Comparison of ENCODE assay signal across 33 cellular contexts in genomic region chr10:49290607-49291006, GRCh38. TPM values are rescaled to one million over a fixed set of nuclear protein-coding genes. Genes with fewer than 3 reads are reported as not detected.
"Had no signal": no experiment of that assay in that cellular context is flagged by ENCODE, and none has a peak within 500 bp of the region (broad histone marks: within the 10 kb centered on the region; RNA-seq: fewer than 3 reads in every experiment).

No MANE protein-coding gene starts in this region.

- H3K9me3 ChIP-seq: breast epithelium, right lobe of liver, thoracic aorta, tibial nerve, upper lobe of right lung, uterus had no signal

- H3K4me3 ChIP-seq: breast epithelium, hepatocyte, right lobe of liver, thoracic aorta, tibial nerve, upper lobe of right lung, uterus had no signal

- H3K27me3 ChIP-seq: breast epithelium, foreskin keratinocyte, hepatocyte, right lobe of liver, tibial nerve, upper lobe of right lung, uterus had no signal

- H3K27ac ChIP-seq: breast epithelium, foreskin keratinocyte, hepatocyte, right lobe of liver, thoracic aorta, tibial nerve, upper lobe of right lung, uterus had no signal

- ATAC-seq: effector memory CD8-positive, alpha-beta T cell; foreskin keratinocyte; naive thymus-derived CD4-positive, alpha-beta T cell; right lobe of liver; stimulated activated naive CD8-positive, alpha-beta T cell treated with anti-CD3 and anti-CD28 coated beads, Interleukin-15, amount 100 ng/mL, for 72 hours; upper lobe of right lung had no signal

- H3K36me3 ChIP-seq: breast epithelium, right lobe of liver, thoracic aorta, tibial nerve, upper lobe of right lung, uterus had no signal

- DNase-seq: caudate nucleus; cerebellar nuclear complex; cortex of kidney; effector memory CD8-positive, alpha-beta T cell; foreskin keratinocyte; kidney glomerular epithelial cell; mesenchymal stem cell; midbrain; naive thymus-derived CD4-positive, alpha-beta T cell; nucleus accumbens; posterior cingulate gyrus; retina; small intestine; stimulated activated CD4-positive, alpha-beta T cell treated with anti-CD3 and anti-CD28 coated beads, Interleukin-1b, Interleukin-23, amount 100 ng/mL, for 48 hours; stimulated activated CD4-positive, alpha-beta T cell treated with anti-CD3 and anti-CD28 coated beads, Interleukin-4, amount 100 ng/mL, for 1 hour; stimulated activated CD8-positive, alpha-beta memory T cell treated with anti-CD3 and anti-CD28 coated beads, Interleukin-4, amount 100 ng/mL, for 48 hours; stimulated activated naive CD4-positive, alpha-beta T cell; stimulated activated naive CD8-positive, alpha-beta T cell treated with anti-CD3 and anti-CD28 coated beads, Interleukin-15, amount 100 ng/mL, for 72 hours; upper lobe of right lung; uterus had no signal

- H3K4me1 ChIP-seq: breast epithelium, foreskin keratinocyte, right lobe of liver, tibial nerve, upper lobe of right lung, uterus had no signal

RNA-seq across cellular contexts. Expression of gene C10orf71, which starts 8.4 kb away (rescaled TPM):
- total RNA-seq: breast epithelium; dermis microvascular lymphatic vessel endothelial cell; foreskin keratinocyte; hepatocyte; lower leg skin; lung microvascular endothelial cell; mucosa of gallbladder; naive thymus-derived CD4-positive, alpha-beta T cell; osteocyte; pulmonary artery endothelial cell; subcutaneous adipose tissue; upper lobe of right lung; uterus had no signal
- polyA plus RNA-seq: esophagus; foreskin keratinocyte; hepatocyte; naive thymus-derived CD4-positive, alpha-beta T cell had no signal
